Comparison of ENCODE assay signal across 12 cellular contexts in the genomic region with DNA sequence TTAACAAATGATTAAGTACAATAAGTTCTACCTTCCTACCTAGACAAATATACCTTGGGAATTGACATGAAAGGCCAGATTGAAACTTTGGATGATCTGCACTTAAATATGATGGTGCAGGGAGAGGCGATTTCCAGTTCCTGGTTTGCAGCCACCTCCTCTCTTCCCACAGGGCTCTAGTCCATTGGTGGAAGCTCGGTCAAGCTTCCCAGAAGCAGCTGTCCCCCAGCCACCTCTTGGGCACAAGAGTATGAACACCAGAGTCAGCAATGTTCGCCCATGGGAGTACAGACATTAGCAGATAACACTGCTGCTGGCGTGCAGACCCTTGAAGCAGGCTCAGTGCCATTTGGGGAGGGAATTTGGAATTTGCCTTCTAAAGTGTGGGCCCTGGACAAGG. TPM values are rescaled to one million over a fixed set of nuclear protein-coding genes. Genes with fewer than 3 reads are reported as not detected.
"Had no signal": no experiment of that assay in that cellular context is flagged by ENCODE, and none has a peak within 500 bp of the region (broad histone marks: within the 10 kb centered on the region; RNA-seq: fewer than 3 reads in every experiment).

No MANE protein-coding gene starts in this region.

- FAIRE-seq: small intestine had no signal

- H3K36me3 ChIP-seq: upper lobe of left lung had no signal

- DNase-seq: activated B cell treated with CpG ODN at 0.5 μM for 24 hours; activated CD4-positive, alpha-beta T cell treated with anti-CD3 and anti-CD28 coated beads, Interleukin-2, amount 10 ng/mL, durations not matched to agents 24 days and 14 days; activated naive CD4-positive, alpha-beta T cell treated with anti-CD3 and anti-CD28 coated beads, Interleukin-2, amount 10 ng/mL, durations not matched to agents 7 days and 5 days; dermis blood vessel endothelial cell; immature natural killer cell; mammary epithelial cell; nephron progenitor cell; upper lobe of left lung had no signal

- H3K9me3 ChIP-seq: upper lobe of left lung had no signal

- ATAC-seq: SK-N-SH treated with all-trans-retinoic acid at 6 μM for 48 hours; stimulated activated memory B cell treated with anti-CD40 and anti-IgM and Interleukin-4, amounts not matched to agents 10 μg/mL and 1 μg/mL and 100 μg/mL, for 72 hours had no signal

RNA-seq across cellular contexts. Expression of gene CPVL, which starts 1.5 kb away (rescaled TPM):
- total RNA-seq: activated B cell treated with CpG ODN at 0.5 μM for 24 hours; activated CD4-positive, alpha-beta T cell treated with anti-CD3 and anti-CD28 coated beads, Interleukin-2, amount 10 ng/mL, durations not matched to agents 24 days and 14 days; activated T-helper 2 cell treated with anti-CD3 and anti-CD28 coated beads, Interferon-gamma antibody, Interleukin-2, Interleukin-4, amounts not matched to agents 10 μg/mL and 5 μg/mL and 100 μg/mL, durations not matched to agents 14 hours and 24 hours and 36 hours; mammary epithelial cell had no signal

RNA-seq across cellular contexts. Expression of gene CHN2, which starts 46.8 kb away (rescaled TPM):
- total RNA-seq: mammary epithelial cell had no signal
